ENCODE assay signal across 8 cellular contexts in the genomic region with DNA sequence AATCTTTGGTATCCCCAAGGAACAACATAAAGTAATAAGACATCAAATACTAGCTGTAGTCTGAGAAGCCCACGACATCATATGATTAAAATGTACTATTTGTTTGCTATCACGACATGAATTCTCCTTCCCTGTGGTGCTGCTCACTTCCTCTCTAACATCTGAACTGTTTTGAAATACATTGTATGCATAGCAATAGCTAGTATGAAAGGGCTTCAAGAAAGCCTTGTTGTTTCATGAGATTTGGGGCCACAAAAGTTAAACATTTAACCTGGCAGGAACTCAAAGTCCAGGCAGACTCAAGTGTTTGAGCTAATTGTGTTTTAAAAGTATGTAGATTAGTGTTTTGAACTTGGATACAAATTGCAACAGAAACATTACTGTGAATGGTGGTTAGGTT.
DNase-seq lines count a peak whose midpoint lies in the region; ATAC-seq lines count a peak whose summit lies in the region.

No MANE protein-coding gene starts in this region.

- ATAC-seq in GM19025 (IDR thresholded peaks at IDR 0.05; ENCODE audit: low read depth, unreplicated experiment): peak; percentile 40
- peak; percentile 70 for ATAC-seq in HG03135 (IDR thresholded peaks at IDR 0.05; ENCODE audit: unreplicated experiment)
- peak; percentile 56 to 79 for ATAC-seq in naive thymus-derived CD8-positive, alpha-beta T cell

- peak overlapping the region; percentile 96 for H3K27ac Mint-ChIP-seq in activated naive CD8-positive, alpha-beta T cell treated with anti-CD3 and anti-CD28 coated beads for 36 hours
- peak overlapping the region; percentile 85 to 99 (median 96) for H3K27ac Mint-ChIP-seq in naive thymus-derived CD8-positive, alpha-beta T cell

- peak overlapping the region; percentile 1 for H3K4me3 Mint-ChIP-seq in activated naive CD8-positive, alpha-beta T cell treated with anti-CD3 and anti-CD28 coated beads for 36 hours
- peak overlapping the region in 8 of 10 donors; percentile 22 to 85 (median 74) for H3K4me3 Mint-ChIP-seq in naive thymus-derived CD8-positive, alpha-beta T cell

- H3K27me3 Mint-ChIP-seq in activated naive CD8-positive, alpha-beta T cell treated with anti-CD3 and anti-CD28 coated beads for 36 hours: no peaks in the 10 kb centered on the region
- no peaks in the 10 kb centered on the region for H3K27me3 Mint-ChIP-seq in naive thymus-derived CD8-positive, alpha-beta T cell

- POLR2A ChIA-PET in naive thymus-derived CD8-positive, alpha-beta T cell (lab: Charles Lee): interaction anchor here (0.9 to 7.7 kb wide), 3 partner anchors 32 to 237 kb away, joined by 4 to 96 read pairs (median 4); a partner anchor contains a TSS

- peaks cover 51% of the 10 kb centered on the region for H3K4me1 Mint-ChIP-seq in activated naive CD8-positive, alpha-beta T cell treated with anti-CD3 and anti-CD28 coated beads for 36 hours
- peaks cover 24 to 46% (median 45%) of the 10 kb centered on the region in 4 donors for H3K4me1 Mint-ChIP-seq in naive thymus-derived CD8-positive, alpha-beta T cell

- in situ Hi-C loops in ACHN (cut with HindIII; ENCODE audit: low pct_ligation_motif_present, low pct_unique_long_range_greater_than_20kb, low sequenced_read_pairs): no loop called here

- peaks cover 40% of the 10 kb centered on the region for H3K36me3 Mint-ChIP-seq in activated naive CD8-positive, alpha-beta T cell treated with anti-CD3 and anti-CD28 coated beads for 36 hours
- H3K36me3 Mint-ChIP-seq in naive thymus-derived CD8-positive, alpha-beta T cell: peaks cover 0 to 9% (median 7%) of the 10 kb centered on the region in 3 donors

- H3K9me3 Mint-ChIP-seq in activated naive CD8-positive, alpha-beta T cell treated with anti-CD3 and anti-CD28 coated beads for 36 hours: peaks cover 34% of the 10 kb centered on the region
- peaks cover 0 to 20% (median 7%) of the 10 kb centered on the region in 9 donors for H3K9me3 Mint-ChIP-seq in naive thymus-derived CD8-positive, alpha-beta T cell

- no peak for DNase-seq in activated naive CD8-positive, alpha-beta T cell treated with anti-CD3 and anti-CD28 coated beads for 36 hours
- DNase-seq in naive thymus-derived CD8-positive, alpha-beta T cell: peak in 3 of 10 donors; percentile 48 to 57 (median 53)
- DNase-seq in ACHN: no peak
- DNase-seq in stimulated activated CD4-positive, alpha-beta T cell treated with anti-CD3 and anti-CD28 coated beads, Interleukin-15, amount 100 ng/mL, for 24 hours: no peak
- no peak for DNase-seq in iPS-NIHi11 (ENCODE audit: low spot score)
- DNase-seq in OCI-M1 (lab: John Stamatoyannopoulos, UW): no peak
